In genomic region chr16:88444826-88445582, GRCh38 we compare ENCODE assay signal across 1 cellular context.
TF ChIP-seq lines count a peak whose summit lies in the region.

No MANE protein-coding gene starts in this region.

TF ChIP-seq in HepG2, 621 proteins besides CTCF, POLR2A, EP300 and RAD21 (continued from another document and continues in another):
- TF ChIP-seq, protein P1, sequence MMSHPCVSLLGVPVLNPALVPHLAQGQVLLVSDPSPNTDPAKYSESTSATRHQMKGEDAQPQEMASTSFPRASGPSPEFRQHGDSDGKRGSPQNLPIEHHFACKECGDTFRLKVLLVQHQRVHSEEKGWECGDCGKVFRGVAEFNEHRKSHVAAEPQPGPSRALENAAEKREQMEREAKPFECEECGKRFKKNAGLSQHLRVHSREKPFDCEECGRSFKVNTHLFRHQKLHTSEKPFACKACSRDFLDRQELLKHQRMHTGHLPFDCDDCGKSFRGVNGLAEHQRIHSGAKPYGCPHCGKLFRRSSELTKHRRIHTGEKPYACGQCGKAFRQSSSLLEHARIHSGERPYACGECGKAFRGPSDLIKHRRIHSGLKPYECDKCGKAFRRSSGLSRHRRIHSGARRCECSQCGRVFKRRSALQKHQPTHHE (CRISPR knock-in tag; IDR thresholded peaks at IDR 0.05; ENCODE audit: borderline replicate concordance): no peak
- peak; percentile 32; the same call in 1 of the 2 replicates for TF ChIP-seq ZFY (CRISPR knock-in tag; IDR thresholded peaks at IDR 0.05)
- no peak for TF ChIP-seq AGO1 (IDR thresholded peaks at IDR 0.05; ENCODE audit: low read depth, low read length, poor library complexity, severe bottlenecking)
- TF ChIP-seq HMGXB4 (CRISPR knock-in tag; IDR thresholded peaks at IDR 0.05; ENCODE audit: borderline replicate concordance in 1 of 2, low read depth in 1 of 2): no peak
- TF ChIP-seq CBX1 (IDR thresholded peaks at IDR 0.05; ENCODE audit: low read depth): no peak
- no peak for TF ChIP-seq ZNF121 (CRISPR knock-in tag; IDR thresholded peaks at IDR 0.05)
- TF ChIP-seq ZBTB33 (CRISPR knock-in tag; IDR thresholded peaks at IDR 0.05): peak; percentile 90
- TF ChIP-seq, protein P2, sequence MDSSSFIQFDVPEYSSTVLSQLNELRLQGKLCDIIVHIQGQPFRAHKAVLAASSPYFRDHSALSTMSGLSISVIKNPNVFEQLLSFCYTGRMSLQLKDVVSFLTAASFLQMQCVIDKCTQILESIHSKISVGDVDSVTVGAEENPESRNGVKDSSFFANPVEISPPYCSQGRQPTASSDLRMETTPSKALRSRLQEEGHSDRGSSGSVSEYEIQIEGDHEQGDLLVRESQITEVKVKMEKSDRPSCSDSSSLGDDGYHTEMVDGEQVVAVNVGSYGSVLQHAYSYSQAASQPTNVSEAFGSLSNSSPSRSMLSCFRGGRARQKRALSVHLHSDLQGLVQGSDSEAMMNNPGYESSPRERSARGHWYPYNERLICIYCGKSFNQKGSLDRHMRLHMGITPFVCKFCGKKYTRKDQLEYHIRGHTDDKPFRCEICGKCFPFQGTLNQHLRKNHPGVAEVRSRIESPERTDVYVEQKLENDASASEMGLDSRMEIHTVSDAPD (CRISPR knock-in tag; IDR thresholded peaks at IDR 0.05): no peak
- TF ChIP-seq FIP1L1 (IDR thresholded peaks at IDR 0.05; ENCODE audit: borderline replicate concordance, insufficient read depth, low read depth, low read length): no peak
- no peak for TF ChIP-seq SIX1 (CRISPR knock-in tag; IDR thresholded peaks at IDR 0.05; ENCODE audit: borderline replicate concordance)
- TF ChIP-seq RFXANK (CRISPR knock-in tag; IDR thresholded peaks at IDR 0.05): no peak
- no peak for TF ChIP-seq PAF1 (CRISPR knock-in tag; IDR thresholded peaks at IDR 0.05)
- TF ChIP-seq NCOA1 (CRISPR knock-in tag; IDR thresholded peaks at IDR 0.05): no peak
- no peak; the same call in 1 of the 2 replicates for TF ChIP-seq KLF13 (CRISPR knock-in tag; IDR thresholded peaks at IDR 0.05)
- TF ChIP-seq, protein P3, sequence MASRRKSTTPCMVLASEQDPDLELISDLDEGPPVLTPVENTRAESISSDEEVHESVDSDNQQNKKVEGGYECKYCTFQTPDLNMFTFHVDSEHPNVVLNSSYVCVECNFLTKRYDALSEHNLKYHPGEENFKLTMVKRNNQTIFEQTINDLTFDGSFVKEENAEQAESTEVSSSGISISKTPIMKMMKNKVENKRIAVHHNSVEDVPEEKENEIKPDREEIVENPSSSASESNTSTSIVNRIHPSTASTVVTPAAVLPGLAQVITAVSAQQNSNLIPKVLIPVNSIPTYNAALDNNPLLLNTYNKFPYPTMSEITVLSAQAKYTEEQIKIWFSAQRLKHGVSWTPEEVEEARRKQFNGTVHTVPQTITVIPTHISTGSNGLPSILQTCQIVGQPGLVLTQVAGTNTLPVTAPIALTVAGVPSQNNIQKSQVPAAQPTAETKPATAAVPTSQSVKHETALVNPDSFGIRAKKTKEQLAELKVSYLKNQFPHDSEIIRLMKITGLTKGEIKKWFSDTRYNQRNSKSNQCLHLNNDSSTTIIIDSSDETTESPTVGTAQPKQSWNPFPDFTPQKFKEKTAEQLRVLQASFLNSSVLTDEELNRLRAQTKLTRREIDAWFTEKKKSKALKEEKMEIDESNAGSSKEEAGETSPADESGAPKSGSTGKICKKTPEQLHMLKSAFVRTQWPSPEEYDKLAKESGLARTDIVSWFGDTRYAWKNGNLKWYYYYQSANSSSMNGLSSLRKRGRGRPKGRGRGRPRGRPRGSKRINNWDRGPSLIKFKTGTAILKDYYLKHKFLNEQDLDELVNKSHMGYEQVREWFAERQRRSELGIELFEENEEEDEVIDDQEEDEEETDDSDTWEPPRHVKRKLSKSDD (CRISPR knock-in tag; IDR thresholded peaks at IDR 0.05; ENCODE audit: low read depth): no peak
- TF ChIP-seq, protein P4, sequence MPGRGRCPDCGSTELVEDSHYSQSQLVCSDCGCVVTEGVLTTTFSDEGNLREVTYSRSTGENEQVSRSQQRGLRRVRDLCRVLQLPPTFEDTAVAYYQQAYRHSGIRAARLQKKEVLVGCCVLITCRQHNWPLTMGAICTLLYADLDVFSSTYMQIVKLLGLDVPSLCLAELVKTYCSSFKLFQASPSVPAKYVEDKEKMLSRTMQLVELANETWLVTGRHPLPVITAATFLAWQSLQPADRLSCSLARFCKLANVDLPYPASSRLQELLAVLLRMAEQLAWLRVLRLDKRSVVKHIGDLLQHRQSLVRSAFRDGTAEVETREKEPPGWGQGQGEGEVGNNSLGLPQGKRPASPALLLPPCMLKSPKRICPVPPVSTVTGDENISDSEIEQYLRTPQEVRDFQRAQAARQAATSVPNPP (CRISPR knock-in tag; IDR thresholded peaks at IDR 0.05): no peak
- TF ChIP-seq, protein P5, sequence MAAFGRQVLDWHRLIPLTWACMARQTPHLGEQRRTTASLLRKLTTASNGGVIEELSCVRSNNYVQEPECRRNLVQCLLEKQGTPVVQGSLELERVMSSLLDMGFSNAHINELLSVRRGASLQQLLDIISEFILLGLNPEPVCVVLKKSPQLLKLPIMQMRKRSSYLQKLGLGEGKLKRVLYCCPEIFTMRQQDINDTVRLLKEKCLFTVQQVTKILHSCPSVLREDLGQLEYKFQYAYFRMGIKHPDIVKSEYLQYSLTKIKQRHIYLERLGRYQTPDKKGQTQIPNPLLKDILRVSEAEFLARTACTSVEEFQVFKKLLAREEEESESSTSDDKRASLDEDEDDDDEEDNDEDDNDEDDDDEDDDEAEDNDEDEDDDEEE (CRISPR knock-in tag; IDR thresholded peaks at IDR 0.05): no peak
- TF ChIP-seq ZNF75D (CRISPR knock-in tag; IDR thresholded peaks at IDR 0.05; ENCODE audit: borderline replicate concordance): no peak
- no peak for TF ChIP-seq ZKSCAN8 (CRISPR knock-in tag; IDR thresholded peaks at IDR 0.05; ENCODE audit: borderline replicate concordance)
- no peak for TF ChIP-seq TFDP2 (CRISPR knock-in tag; IDR thresholded peaks at IDR 0.05)
- TF ChIP-seq PAX8 (CRISPR knock-in tag; IDR thresholded peaks at IDR 0.05; ENCODE audit: borderline replicate concordance): 0 out of 2 replicates have a peak, but pooled peaks have one; percentile 40
- TF ChIP-seq, protein P6, sequence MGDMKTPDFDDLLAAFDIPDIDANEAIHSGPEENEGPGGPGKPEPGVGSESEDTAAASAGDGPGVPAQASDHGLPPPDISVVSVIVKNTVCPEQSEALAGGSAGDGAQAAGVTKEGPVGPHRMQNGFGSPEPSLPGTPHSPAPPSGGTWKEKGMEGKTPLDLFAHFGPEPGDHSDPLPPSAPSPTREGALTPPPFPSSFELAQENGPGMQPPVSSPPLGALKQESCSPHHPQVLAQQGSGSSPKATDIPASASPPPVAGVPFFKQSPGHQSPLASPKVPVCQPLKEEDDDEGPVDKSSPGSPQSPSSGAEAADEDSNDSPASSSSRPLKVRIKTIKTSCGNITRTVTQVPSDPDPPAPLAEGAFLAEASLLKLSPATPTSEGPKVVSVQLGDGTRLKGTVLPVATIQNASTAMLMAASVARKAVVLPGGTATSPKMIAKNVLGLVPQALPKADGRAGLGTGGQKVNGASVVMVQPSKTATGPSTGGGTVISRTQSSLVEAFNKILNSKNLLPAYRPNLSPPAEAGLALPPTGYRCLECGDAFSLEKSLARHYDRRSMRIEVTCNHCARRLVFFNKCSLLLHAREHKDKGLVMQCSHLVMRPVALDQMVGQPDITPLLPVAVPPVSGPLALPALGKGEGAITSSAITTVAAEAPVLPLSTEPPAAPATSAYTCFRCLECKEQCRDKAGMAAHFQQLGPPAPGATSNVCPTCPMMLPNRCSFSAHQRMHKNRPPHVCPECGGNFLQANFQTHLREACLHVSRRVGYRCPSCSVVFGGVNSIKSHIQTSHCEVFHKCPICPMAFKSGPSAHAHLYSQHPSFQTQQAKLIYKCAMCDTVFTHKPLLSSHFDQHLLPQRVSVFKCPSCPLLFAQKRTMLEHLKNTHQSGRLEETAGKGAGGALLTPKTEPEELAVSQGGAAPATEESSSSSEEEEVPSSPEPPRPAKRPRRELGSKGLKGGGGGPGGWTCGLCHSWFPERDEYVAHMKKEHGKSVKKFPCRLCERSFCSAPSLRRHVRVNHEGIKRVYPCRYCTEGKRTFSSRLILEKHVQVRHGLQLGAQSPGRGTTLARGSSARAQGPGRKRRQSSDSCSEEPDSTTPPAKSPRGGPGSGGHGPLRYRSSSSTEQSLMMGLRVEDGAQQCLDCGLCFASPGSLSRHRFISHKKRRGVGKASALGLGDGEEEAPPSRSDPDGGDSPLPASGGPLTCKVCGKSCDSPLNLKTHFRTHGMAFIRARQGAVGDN (CRISPR knock-in tag; IDR thresholded peaks at IDR 0.05): peak; percentile 34; the same call in 1 of the 2 replicates
- TF ChIP-seq CENPBD1 (CRISPR knock-in tag; IDR thresholded peaks at IDR 0.05; ENCODE audit: borderline replicate concordance, low read depth): no peak
- TF ChIP-seq RNF2 (conservative IDR thresholded peaks at IDR 0.05; ENCODE audit: low read depth): no peak
- no peak for TF ChIP-seq ZC3H4 (CRISPR knock-in tag; IDR thresholded peaks at IDR 0.05; ENCODE audit: borderline replicate concordance)
- TF ChIP-seq JARID2 (CRISPR knock-in tag; IDR thresholded peaks at IDR 0.05; ENCODE audit: insufficient replicate concordance): no peak
- TF ChIP-seq ZNF292 (CRISPR knock-in tag; IDR thresholded peaks at IDR 0.05; ENCODE audit: borderline replicate concordance, low read depth): no peak
- no peak for TF ChIP-seq ELF3 (CRISPR knock-in tag; IDR thresholded peaks at IDR 0.05)
- no peak for TF ChIP-seq ZNF10 (CRISPR knock-in tag; IDR thresholded peaks at IDR 0.05; ENCODE audit: borderline replicate concordance, low read depth)
- no peak for TF ChIP-seq FOXO1 (CRISPR knock-in tag; IDR thresholded peaks at IDR 0.05)
- TF ChIP-seq STAT5B (CRISPR knock-in tag; IDR thresholded peaks at IDR 0.05): no peak
- TF ChIP-seq ZFP91 (CRISPR knock-in tag; IDR thresholded peaks at IDR 0.05; ENCODE audit: borderline replicate concordance): no peak
- TF ChIP-seq ISX (CRISPR knock-in tag; conservative IDR thresholded peaks at IDR 0.05): no peak
- TF ChIP-seq BRCA1 (CRISPR knock-in tag; IDR thresholded peaks at IDR 0.05): no peak
- TF ChIP-seq SMAD9 (CRISPR knock-in tag; IDR thresholded peaks at IDR 0.05): no peak
- TF ChIP-seq FOXJ3 (CRISPR knock-in tag; IDR thresholded peaks at IDR 0.05; ENCODE audit: borderline replicate concordance): no peak
- no peak for TF ChIP-seq SRSF9 (IDR thresholded peaks at IDR 0.05; ENCODE audit: borderline replicate concordance, insufficient read depth, low read depth, low read length, poor library complexity, severe bottlenecking)
- TF ChIP-seq ZMYM3 (CRISPR knock-in tag; IDR thresholded peaks at IDR 0.05): peak; percentile 44; the same call in 1 of the 2 replicates
- no peak for TF ChIP-seq SP2 (CRISPR knock-in tag; IDR thresholded peaks at IDR 0.05)
